ENCODE assay signal across 7 cellular contexts in genomic region chr19:34172661-34173144, GRCh38. TPM values are rescaled to one million over a fixed set of nuclear protein-coding genes. Genes with fewer than 3 reads are reported as not detected.
DNase-seq lines count a peak whose midpoint lies in the region; ATAC-seq and TF ChIP-seq lines count a peak whose summit lies in the region.

No MANE protein-coding gene starts in this region.

- H4K20me1 ChIP-seq in smooth muscle cell (ENCODE audit: low read depth): peaks cover 46% of the 10 kb centered on the region

- H3K4me1 ChIP-seq in ascending aorta (peaks cover 6 to 44% of the 10 kb centered on the region in 2 donors), iPS-18a (ENCODE audit: control insufficient read depth, low read depth, low read length) (peaks cover 7% of the 10 kb centered on the region), smooth muscle cell (ENCODE audit: low read depth) (peaks cover 39% of the 10 kb centered on the region)

- TF ChIP-seq RAD21 in Ishikawa (IDR thresholded peaks at IDR 0.05; ENCODE audit: low read depth): no peak

- H3K4me3 ChIP-seq in ascending aorta (peak overlapping the region; percentile 91 to 98), iPS-18a (ENCODE audit: low read length) (peak overlapping the region; percentile 94), smooth muscle cell (peak overlapping the region; percentile 91)

- H3K36me3 ChIP-seq in ascending aorta (no peaks in the 10 kb centered on the region), iPS-18a (ENCODE audit: control insufficient read depth, low read depth, low read length) (peaks cover 4% of the 10 kb centered on the region), smooth muscle cell (ENCODE audit: low read depth) (no peaks in the 10 kb centered on the region)

- no peaks in the 10 kb centered on the region for H3K27me3 ChIP-seq in ascending aorta
- H3K27me3 ChIP-seq in iPS-18a (ENCODE audit: control insufficient read depth, insufficient read depth, low read length): no peaks in the 10 kb centered on the region
- peaks cover 4% of the 10 kb centered on the region for H3K27me3 ChIP-seq in smooth muscle cell (ENCODE audit: low read depth)

- DNase-seq in ascending aorta (ENCODE audit: low spot score in 2 of 2) (no peak), smooth muscle cell (lab: John Stamatoyannopoulos, UW; ENCODE audit: unreplicated experiment) (peak; percentile 56)
- no peak for DNase-seq in effector CD8-positive, alpha-beta T cell (lab: John Stamatoyannopoulos, UW)

- H2AFZ ChIP-seq in smooth muscle cell (ENCODE audit: low read depth): peak overlapping the region; percentile 73

- no peak for TF ChIP-seq EP300 in Ishikawa (IDR thresholded peaks at IDR 0.05; ENCODE audit: borderline replicate concordance)

- 2% methylated on average over 45 of the region's 55 CpGs for WGBS in smooth muscle cell (ENCODE audit: low lambda C conversion rate)

- TF ChIP-seq CTCF in ascending aorta (IDR thresholded peaks at IDR 0.05) (no peak), smooth muscle cell (IDR thresholded peaks at IDR 0.05; ENCODE audit: borderline replicate concordance, insufficient read depth, poor library complexity, severe bottlenecking) (no peak)

- H3K9me3 ChIP-seq in ascending aorta (no peaks in the 10 kb centered on the region), iPS-18a (ENCODE audit: control insufficient read depth, low read depth, low read length) (no peaks in the 10 kb centered on the region), smooth muscle cell (replicated peaks; ENCODE audit: low read depth) (no peaks in the 10 kb centered on the region)

- H3K27ac ChIP-seq in ascending aorta (peak overlapping the region; percentile 99), iPS-18a (ENCODE audit: low read length) (peak overlapping the region; percentile 73), smooth muscle cell (ENCODE audit: low read depth) (peak overlapping the region; percentile 100)

- intact Hi-C loops in ascending aorta (cut with DNase I): loop anchor here (2.0 to 10.0 kb wide), 5 partner anchors 38 to 652 kb away; partner anchors contain the start of genes PEPD and WTIP

- H3K79me2 ChIP-seq in smooth muscle cell (ENCODE audit: low read depth): peaks cover 52% of the 10 kb centered on the region

- peak overlapping the region; percentile 98 for H3K4me2 ChIP-seq in smooth muscle cell

- peaks cover 12% of the 10 kb centered on the region for H3F3A ChIP-seq in smooth muscle cell (ENCODE audit: low read depth)

- peak overlapping the region; percentile 98 for H3K9ac ChIP-seq in iPS-18a (ENCODE audit: low read length)
- peak overlapping the region; percentile 100 for H3K9ac ChIP-seq in smooth muscle cell (ENCODE audit: low read depth)

- ATAC-seq in GM18502 (IDR thresholded peaks at IDR 0.05; ENCODE audit: poor library complexity, unreplicated experiment) (peak; percentile 38), GM21723 (IDR thresholded peaks at IDR 0.05; ENCODE audit: unreplicated experiment) (peak; percentile 32)

TF ChIP-seq in Ishikawa, 13 proteins besides CTCF, POLR2A, EP300 and RAD21:
- TF ChIP-seq, protein P1, sequence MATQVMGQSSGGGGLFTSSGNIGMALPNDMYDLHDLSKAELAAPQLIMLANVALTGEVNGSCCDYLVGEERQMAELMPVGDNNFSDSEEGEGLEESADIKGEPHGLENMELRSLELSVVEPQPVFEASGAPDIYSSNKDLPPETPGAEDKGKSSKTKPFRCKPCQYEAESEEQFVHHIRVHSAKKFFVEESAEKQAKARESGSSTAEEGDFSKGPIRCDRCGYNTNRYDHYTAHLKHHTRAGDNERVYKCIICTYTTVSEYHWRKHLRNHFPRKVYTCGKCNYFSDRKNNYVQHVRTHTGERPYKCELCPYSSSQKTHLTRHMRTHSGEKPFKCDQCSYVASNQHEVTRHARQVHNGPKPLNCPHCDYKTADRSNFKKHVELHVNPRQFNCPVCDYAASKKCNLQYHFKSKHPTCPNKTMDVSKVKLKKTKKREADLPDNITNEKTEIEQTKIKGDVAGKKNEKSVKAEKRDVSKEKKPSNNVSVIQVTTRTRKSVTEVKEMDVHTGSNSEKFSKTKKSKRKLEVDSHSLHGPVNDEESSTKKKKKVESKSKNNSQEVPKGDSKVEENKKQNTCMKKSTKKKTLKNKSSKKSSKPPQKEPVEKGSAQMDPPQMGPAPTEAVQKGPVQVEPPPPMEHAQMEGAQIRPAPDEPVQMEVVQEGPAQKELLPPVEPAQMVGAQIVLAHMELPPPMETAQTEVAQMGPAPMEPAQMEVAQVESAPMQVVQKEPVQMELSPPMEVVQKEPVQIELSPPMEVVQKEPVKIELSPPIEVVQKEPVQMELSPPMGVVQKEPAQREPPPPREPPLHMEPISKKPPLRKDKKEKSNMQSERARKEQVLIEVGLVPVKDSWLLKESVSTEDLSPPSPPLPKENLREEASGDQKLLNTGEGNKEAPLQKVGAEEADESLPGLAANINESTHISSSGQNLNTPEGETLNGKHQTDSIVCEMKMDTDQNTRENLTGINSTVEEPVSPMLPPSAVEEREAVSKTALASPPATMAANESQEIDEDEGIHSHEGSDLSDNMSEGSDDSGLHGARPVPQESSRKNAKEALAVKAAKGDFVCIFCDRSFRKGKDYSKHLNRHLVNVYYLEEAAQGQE (IDR thresholded peaks at IDR 0.05; ENCODE audit: low read depth): no peak
- no peak for TF ChIP-seq FOXM1 (IDR thresholded peaks at IDR 0.05; ENCODE audit: borderline replicate concordance, low read depth)
- TF ChIP-seq, protein P2, sequence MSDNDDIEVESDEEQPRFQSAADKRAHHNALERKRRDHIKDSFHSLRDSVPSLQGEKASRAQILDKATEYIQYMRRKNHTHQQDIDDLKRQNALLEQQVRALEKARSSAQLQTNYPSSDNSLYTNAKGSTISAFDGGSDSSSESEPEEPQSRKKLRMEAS (IDR thresholded peaks at IDR 0.05): no peak
- TF ChIP-seq CREB1 (IDR thresholded peaks at IDR 0.05; ENCODE audit: low read depth): no peak
- TF ChIP-seq, protein P3, sequence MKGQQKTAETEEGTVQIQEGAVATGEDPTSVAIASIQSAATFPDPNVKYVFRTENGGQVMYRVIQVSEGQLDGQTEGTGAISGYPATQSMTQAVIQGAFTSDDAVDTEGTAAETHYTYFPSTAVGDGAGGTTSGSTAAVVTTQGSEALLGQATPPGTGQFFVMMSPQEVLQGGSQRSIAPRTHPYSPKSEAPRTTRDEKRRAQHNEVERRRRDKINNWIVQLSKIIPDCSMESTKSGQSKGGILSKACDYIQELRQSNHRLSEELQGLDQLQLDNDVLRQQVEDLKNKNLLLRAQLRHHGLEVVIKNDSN (IDR thresholded peaks at IDR 0.05): no peak
- peak; percentile 1; the same call in 1 of the 2 replicates for TF ChIP-seq YY1 (IDR thresholded peaks at IDR 0.05; ENCODE audit: low read depth)
- no peak for TF ChIP-seq TEAD4 (IDR thresholded peaks at IDR 0.05)
- TF ChIP-seq NFIC (IDR thresholded peaks at IDR 0.05): no peak
- no peak for TF ChIP-seq EGR1 (IDR thresholded peaks at IDR 0.05)

RNA-seq across cellular contexts. Expression of gene LSM14A, which starts 0.4 kb away (rescaled TPM):
- total RNA-seq in ascending aorta: 107 TPM
- total RNA-seq in smooth muscle cell: 90.9 and 97.6 TPM in 2 replicates
- 63.0 and 69.9 TPM in 2 replicates for polyA plus RNA-seq in smooth muscle cell
